ENCODE assay signal across 22 cellular contexts in the genomic region with DNA sequence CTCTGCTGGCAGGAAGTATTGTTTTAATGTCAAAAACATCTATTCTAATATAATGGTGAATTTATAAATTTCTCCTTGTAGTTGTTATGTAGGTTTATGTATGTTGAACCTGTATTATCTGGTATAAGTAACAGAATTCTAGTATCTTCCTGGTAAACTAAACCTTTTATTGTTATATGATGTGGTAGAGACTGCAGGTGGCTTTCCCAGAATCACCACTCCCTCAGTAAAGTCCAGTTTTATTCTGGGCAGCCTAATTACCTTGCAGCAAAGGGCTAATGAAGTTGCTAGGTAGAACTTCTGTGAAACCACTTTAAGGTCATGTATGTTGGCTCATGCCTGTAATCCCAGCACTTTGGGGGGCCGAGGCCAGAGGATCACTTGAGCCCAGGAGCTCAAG. TPM values are rescaled to one million over a fixed set of nuclear protein-coding genes. Genes with fewer than 3 reads are reported as not detected.
"Had no signal": no experiment of that assay in that cellular context is flagged by ENCODE, and none has a peak within 500 bp of the region (broad histone marks: within the 10 kb centered on the region; RNA-seq: fewer than 3 reads in every experiment).

No MANE protein-coding gene starts in this region.

- H3K9me3 ChIP-seq: colonic mucosa, esophagus muscularis mucosa, gastroesophageal sphincter, heart left ventricle, left lung, lower lobe of right lung had no signal

- H3K27ac Mint-ChIP-seq: mesothelial cell of epicardium had no signal

- H3K4me3 ChIP-seq: colonic mucosa, dorsolateral prefrontal cortex, esophagus muscularis mucosa, gastroesophageal sphincter, heart left ventricle, hepatocyte, left lung, lower lobe of right lung had no signal

- H3K4me1 ChIP-seq: colonic mucosa had no signal

- H3K27me3 ChIP-seq: colonic mucosa, dorsolateral prefrontal cortex, esophagus muscularis mucosa, foreskin keratinocyte, gastroesophageal sphincter, heart left ventricle, hepatocyte, left lung had no signal

- H3K36me3 ChIP-seq: colonic mucosa had no signal

- DNase-seq: cerebellar nuclear complex; colonic mucosa; cortex of kidney; dermis blood vessel endothelial cell; dorsolateral prefrontal cortex; effector CD4-positive, alpha-beta T cell; effector memory CD4-positive, alpha-beta T cell; foreskin keratinocyte; heart left ventricle; hypothalamus; immature natural killer cell; islet precursor cell; kidney; kidney glomerular epithelial cell; left lung; left ventricle myocardium superior; lower lobe of right lung; mesenchymal stem cell had no signal

- H3K9me3 Mint-ChIP-seq: immature natural killer cell, mesothelial cell of epicardium had no signal

- ATAC-seq: foreskin keratinocyte, gastroesophageal sphincter, heart left ventricle, left lung, left ventricle myocardium superior, lower lobe of right lung had no signal

- H3K27ac ChIP-seq: colonic mucosa, dorsolateral prefrontal cortex, esophagus muscularis mucosa, foreskin keratinocyte, gastroesophageal sphincter, heart left ventricle, hepatocyte, left lung, lower lobe of right lung had no signal

- H3K4me3 Mint-ChIP-seq: immature natural killer cell, mesothelial cell of epicardium had no signal

RNA-seq across cellular contexts. Expression of a gene that starts 40.9 kb away (rescaled TPM):
- total RNA-seq: esophagus muscularis mucosa had no signal
